ENCODE assay signal across 18 cellular contexts in genomic region chr11:76590631-76590950, GRCh38.
DNase-seq lines count a peak whose midpoint lies in the region; ATAC-seq and TF ChIP-seq lines count a peak whose summit lies in the region.
"Had no signal": no experiment of that assay in that cellular context is flagged by ENCODE, and none has a peak within 500 bp of the region (broad histone marks: within the 10 kb centered on the region; RNA-seq: fewer than 3 reads in every experiment).

No MANE protein-coding gene starts in this region.

- intact Hi-C loops in activated CD4-positive, alpha-beta T cell treated with anti-CD3 and anti-CD28 coated beads, Interleukin-2, amount 10 ng/mL, durations not matched to agents 24 days and 14 days (cut with micrococcal nuclease): loop anchor here (5.0 kb wide), 1 partner anchor 82 kb away; the partner anchor contains the start of gene LRRC32
- intact Hi-C loops in activated T-helper 1 cell treated with anti-CD3 and anti-CD28 coated beads, Interleukin-12 subunit alpha, Interleukin-12 subunit beta, Interleukin-2, Interleukin-4 antibody, amounts not matched to agents 30 ng/mL and 10 ng/mL and 1 ng/mL, durations not matched to agents 14 hours and 24 hours and 36 hours (cut with micrococcal nuclease): no loop called here
- intact Hi-C loops in esophagus muscularis mucosa (cut with DNase I): no loop called here

- H3K4me3 Mint-ChIP-seq in activated CD4-positive, alpha-beta T cell treated with anti-CD3 and anti-CD28 coated beads, Interleukin-2, amount 10 ng/mL, durations not matched to agents 24 days and 14 days: no peak overlapping the region
- H3K4me3 Mint-ChIP-seq in activated T-helper 1 cell treated with anti-CD3 and anti-CD28 coated beads, Interleukin-12 subunit alpha, Interleukin-12 subunit beta, Interleukin-2, Interleukin-4 antibody, amounts not matched to agents 30 ng/mL and 10 ng/mL and 1 ng/mL, durations not matched to agents 14 hours and 24 hours and 36 hours: no peak overlapping the region
- H3K4me3 Mint-ChIP-seq in type B pancreatic cell: no peak overlapping the region

- no peaks in the 10 kb centered on the region for H3K79me2 ChIP-seq in MM.1S (ENCODE audit: low read length)

- H3K9me3 ChIP-seq in esophagus muscularis mucosa (no peaks in the 10 kb centered on the region), MM.1S (replicated peaks; ENCODE audit: insufficient read depth, low read length) (no peaks in the 10 kb centered on the region)

- TF ChIP-seq CTCF in esophagus muscularis mucosa (IDR thresholded peaks at IDR 0.05) (no peak), type B pancreatic cell (conservative IDR thresholded peaks at IDR 0.05) (no peak), MM.1S (IDR thresholded peaks at IDR 0.05; ENCODE audit: low read length) (no peak)

- WGBS in esophagus muscularis mucosa: 95% methylated on average over 1 of the region's 1 CpG

- peaks cover 17% of the 10 kb centered on the region for H3K9me3 Mint-ChIP-seq in activated CD4-positive, alpha-beta T cell treated with anti-CD3 and anti-CD28 coated beads, Interleukin-2, amount 10 ng/mL, durations not matched to agents 24 days and 14 days
- peaks cover 6% of the 10 kb centered on the region for H3K9me3 Mint-ChIP-seq in activated T-helper 1 cell treated with anti-CD3 and anti-CD28 coated beads, Interleukin-12 subunit alpha, Interleukin-12 subunit beta, Interleukin-2, Interleukin-4 antibody, amounts not matched to agents 30 ng/mL and 10 ng/mL and 1 ng/mL, durations not matched to agents 14 hours and 24 hours and 36 hours
- H3K9me3 Mint-ChIP-seq in type B pancreatic cell: peaks cover 2% of the 10 kb centered on the region

- H3K27me3 ChIP-seq in esophagus muscularis mucosa (no peaks in the 10 kb centered on the region), MM.1S (replicated peaks; ENCODE audit: insufficient read depth, low read length) (no peaks in the 10 kb centered on the region)
- H3K27me3 ChIP-seq: BLaER1 treated with 17β-estradiol and CSF1 and Interleukin-3, amounts not matched to agents 10 nM and 100 nM had no signal

- H3K4me3 ChIP-seq in esophagus muscularis mucosa (no peak overlapping the region), MM.1S (ENCODE audit: low read length) (no peak overlapping the region)
- H3K4me3 ChIP-seq: A549; BLaER1 treated with 17β-estradiol and CSF1 and Interleukin-3, amounts not matched to agents 10 nM and 100 nM had no signal

- peak overlapping the region; percentile 82 for H3K27ac Mint-ChIP-seq in activated CD4-positive, alpha-beta T cell treated with anti-CD3 and anti-CD28 coated beads, Interleukin-2, amount 10 ng/mL, durations not matched to agents 24 days and 14 days
- peak overlapping the region; percentile 77 for H3K27ac Mint-ChIP-seq in activated T-helper 1 cell treated with anti-CD3 and anti-CD28 coated beads, Interleukin-12 subunit alpha, Interleukin-12 subunit beta, Interleukin-2, Interleukin-4 antibody, amounts not matched to agents 30 ng/mL and 10 ng/mL and 1 ng/mL, durations not matched to agents 14 hours and 24 hours and 36 hours
- H3K27ac Mint-ChIP-seq in type B pancreatic cell: no peak overlapping the region

- no peaks in the 10 kb centered on the region for H3K9me2 ChIP-seq in MM.1S (replicated peaks; ENCODE audit: insufficient read depth, low read length)

- H3K27ac ChIP-seq in esophagus muscularis mucosa (replicated peaks in 1 of 4): no peak overlapping the region
- no peak overlapping the region for H3K27ac ChIP-seq in MM.1S (ENCODE audit: low read length)
- H3K27ac ChIP-seq: A549; BLaER1 treated with 17β-estradiol and CSF1 and Interleukin-3, amounts not matched to agents 10 nM and 100 nM had no signal

- H3F3A ChIP-seq in MM.1S (ENCODE audit: insufficient read depth, low read length): no peaks in the 10 kb centered on the region

- ATAC-seq in GM21526 (IDR thresholded peaks at IDR 0.05; ENCODE audit: low FRiP score, unreplicated experiment): no peak
- ATAC-seq: A549 had no signal

- H4K20me1 ChIP-seq in MM.1S (ENCODE audit: insufficient read depth, low read length): no peaks in the 10 kb centered on the region
- H4K20me1 ChIP-seq: BLaER1 treated with 17β-estradiol and CSF1 and Interleukin-3, amounts not matched to agents 10 nM and 100 nM had no signal

- DNase-seq in activated CD4-positive, alpha-beta T cell treated with anti-CD3 and anti-CD28 coated beads, Interleukin-2, amount 10 ng/mL, durations not matched to agents 24 days and 14 days: no peak
- no peak for DNase-seq in activated CD4-positive, alpha-beta T cell treated with anti-CD3 and anti-CD28 coated beads for 48 hours
- DNase-seq in activated T-helper 1 cell treated with anti-CD3 and anti-CD28 coated beads, Interleukin-12 subunit alpha, Interleukin-12 subunit beta, Interleukin-2, Interleukin-4 antibody, amounts not matched to agents 30 ng/mL and 10 ng/mL and 1 ng/mL, durations not matched to agents 14 hours and 24 hours and 36 hours (ENCODE audit: low spot score): no peak
- peak; percentile 60 for DNase-seq in esophagus muscularis mucosa (ENCODE audit: extremely low spot score)
- peak; percentile 59 for DNase-seq in type B pancreatic cell (ENCODE audit: extremely low spot score, unreplicated experiment)
- DNase-seq in globus pallidus (ENCODE audit: low spot score): no peak
- no peak for DNase-seq in MM.1S
- DNase-seq: GDM1, KBM-7, NCI-H1417 treated with DMSO at 0.1 percent for 48 hours, NCI-H1930, NCI-H446 treated with DMSO at 0.1 percent for 48 hours, NCI-H748 treated with DMSO at 0.1 percent for 48 hours, OCI-M1, RPMI8226 had no signal

- H3K36me3 ChIP-seq in esophagus muscularis mucosa (no peaks in the 10 kb centered on the region), MM.1S (replicated peaks; ENCODE audit: insufficient read depth, low read length) (no peaks in the 10 kb centered on the region)
- H3K36me3 ChIP-seq: BLaER1 treated with 17β-estradiol and CSF1 and Interleukin-3, amounts not matched to agents 10 nM and 100 nM had no signal

- H3K4me1 ChIP-seq in esophagus muscularis mucosa (peaks cover 7 to 18% (median 11%) of the 10 kb centered on the region in 4 donors), MM.1S (ENCODE audit: low read length) (no peaks in the 10 kb centered on the region)

- H3K4me2 ChIP-seq in MM.1S (ENCODE audit: low read depth, low read length): no peak overlapping the region
- H3K4me2 ChIP-seq: A549; BLaER1 treated with 17β-estradiol and CSF1 and Interleukin-3, amounts not matched to agents 10 nM and 100 nM had no signal

- no peak for TF ChIP-seq POLR2A in esophagus muscularis mucosa (IDR thresholded peaks at IDR 0.05; ENCODE audit: low read depth)

- no peak overlapping the region for H2AFZ ChIP-seq in MM.1S (ENCODE audit: low read length)

- peaks cover 64% of the 10 kb centered on the region for H3K4me1 Mint-ChIP-seq in activated CD4-positive, alpha-beta T cell treated with anti-CD3 and anti-CD28 coated beads, Interleukin-2, amount 10 ng/mL, durations not matched to agents 24 days and 14 days
- peaks cover 83% of the 10 kb centered on the region for H3K4me1 Mint-ChIP-seq in activated T-helper 1 cell treated with anti-CD3 and anti-CD28 coated beads, Interleukin-12 subunit alpha, Interleukin-12 subunit beta, Interleukin-2, Interleukin-4 antibody, amounts not matched to agents 30 ng/mL and 10 ng/mL and 1 ng/mL, durations not matched to agents 14 hours and 24 hours and 36 hours (ENCODE audit: low read depth)
- no peaks in the 10 kb centered on the region for H3K4me1 Mint-ChIP-seq in type B pancreatic cell (ENCODE audit: unreplicated experiment)

- no peak overlapping the region for H3K9ac ChIP-seq in MM.1S (ENCODE audit: low read length)
- H3K9ac ChIP-seq: BLaER1 treated with 17β-estradiol and CSF1 and Interleukin-3, amounts not matched to agents 10 nM and 100 nM had no signal

- peaks cover 7% of the 10 kb centered on the region for H3K27me3 Mint-ChIP-seq in activated CD4-positive, alpha-beta T cell treated with anti-CD3 and anti-CD28 coated beads, Interleukin-2, amount 10 ng/mL, durations not matched to agents 24 days and 14 days
- peaks cover 5% of the 10 kb centered on the region for H3K27me3 Mint-ChIP-seq in activated T-helper 1 cell treated with anti-CD3 and anti-CD28 coated beads, Interleukin-12 subunit alpha, Interleukin-12 subunit beta, Interleukin-2, Interleukin-4 antibody, amounts not matched to agents 30 ng/mL and 10 ng/mL and 1 ng/mL, durations not matched to agents 14 hours and 24 hours and 36 hours (ENCODE audit: insufficient read depth)
- H3K27me3 Mint-ChIP-seq in type B pancreatic cell: no peaks in the 10 kb centered on the region

- peaks cover 4% of the 10 kb centered on the region for H3K36me3 Mint-ChIP-seq in activated CD4-positive, alpha-beta T cell treated with anti-CD3 and anti-CD28 coated beads, Interleukin-2, amount 10 ng/mL, durations not matched to agents 24 days and 14 days (ENCODE audit: low read depth)
- peaks cover 1% of the 10 kb centered on the region for H3K36me3 Mint-ChIP-seq in activated T-helper 1 cell treated with anti-CD3 and anti-CD28 coated beads, Interleukin-12 subunit alpha, Interleukin-12 subunit beta, Interleukin-2, Interleukin-4 antibody, amounts not matched to agents 30 ng/mL and 10 ng/mL and 1 ng/mL, durations not matched to agents 14 hours and 24 hours and 36 hours (ENCODE audit: low read depth)
- no peaks in the 10 kb centered on the region for H3K36me3 Mint-ChIP-seq in type B pancreatic cell

- no peak for TF ChIP-seq EP300 in esophagus muscularis mucosa (IDR thresholded peaks at IDR 0.05)

Comparison
In these comparisons a context has a peak if more than half of its experiments do, and no peak if none do; other contexts are left out.
1. DNase-seq: peak in esophagus muscularis mucosa (single experiment) and type B pancreatic cell (single experiment); none in activated CD4-positive, alpha-beta T cell treated with anti-CD3 and anti-CD28 coated beads, Interleukin-2, amount 10 ng/mL, durations not matched to agents 24 days and 14 days (single experiment), activated CD4-positive, alpha-beta T cell treated with anti-CD3 and anti-CD28 coated beads for 48 hours (single experiment), activated T-helper 1 cell treated with anti-CD3 and anti-CD28 coated beads, Interleukin-12 subunit alpha, Interleukin-12 subunit beta, Interleukin-2, Interleukin-4 antibody, amounts not matched to agents 30 ng/mL and 10 ng/mL and 1 ng/mL, durations not matched to agents 14 hours and 24 hours and 36 hours (single experiment), globus pallidus (single experiment) and MM.1S (single experiment).